In the genomic region with DNA sequence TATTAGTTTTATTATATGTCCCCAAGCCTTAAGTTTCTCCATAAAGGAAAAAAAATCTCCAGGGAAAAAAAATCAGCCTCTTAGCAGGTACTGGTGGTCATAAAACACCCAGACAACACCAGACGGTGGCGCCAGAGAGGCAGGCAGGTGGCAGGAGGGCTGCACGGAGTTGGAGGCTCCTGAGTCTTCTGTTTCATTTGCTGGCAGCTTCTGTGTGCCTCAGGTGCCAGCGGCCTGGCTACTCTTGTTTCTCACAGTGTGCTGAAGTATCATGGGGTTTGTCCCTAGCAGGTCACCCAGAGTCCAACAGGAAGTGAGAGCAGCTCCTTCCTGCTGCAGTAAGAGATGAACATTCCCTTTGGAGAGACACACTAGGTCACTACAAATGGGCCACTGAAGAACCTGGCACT, we compare ENCODE assay signal across 8 cellular contexts.
DNase-seq lines count a peak whose midpoint lies in the region; ATAC-seq and TF ChIP-seq lines count a peak whose summit lies in the region.

No MANE protein-coding gene starts in this region.

- H3K4me3 ChIP-seq in lower leg skin (ENCODE audit: low read depth, poor library complexity, severe bottlenecking) = no peak overlapping the region

- TF ChIP-seq POLR2A in lower leg skin (IDR thresholded peaks at IDR 0.05) = no peak

- WGBS in lower leg skin, 2 donors = 0 to 2% methylated on average over 4 of the region's 4 CpGs

- ATAC-seq in GM19043 (IDR thresholded peaks at IDR 0.05; ENCODE audit: low read depth, unreplicated experiment) = peak; percentile 81
- peak; percentile 88 for ATAC-seq in HG03280 (IDR thresholded peaks at IDR 0.05; ENCODE audit: unreplicated experiment)

- DNase-seq in Ammon's horn (ENCODE audit: low spot score) (peak; percentile 78), NCI-H446 (lab: John Stamatoyannopoulos, UW) (peak; percentile 68 to 88), dedifferentiated amniotic fluid mesenchymal stem cell (ENCODE audit: extremely low spot score) (peak; percentile 67), lower leg skin (ENCODE audit: low spot score in 2 of 2) (peak; percentile 87 to 98)
- peak; percentile 83 to 90 for DNase-seq in activated CD4-positive, alpha-beta T cell treated with anti-CD3 and anti-CD28 coated beads for 4 hours
- peak; percentile 70 to 88 (median 83) for DNase-seq in stimulated activated CD4-positive, alpha-beta T cell treated with anti-CD3 and anti-CD28 coated beads, TNF-alpha, amount 100 ng/mL, for 48 hours (ENCODE audit: low read depth in 3 of 3)

- no peak for TF ChIP-seq CTCF in lower leg skin (IDR thresholded peaks at IDR 0.05)

- intact Hi-C loops in lower leg skin (cut with DNase I; ENCODE audit: low total_unique reads) = no loop called here
